ENCODE assay signal across 8 cellular contexts in genomic region chr3:120742198-120743080, GRCh38. TPM values are rescaled to one million over a fixed set of nuclear protein-coding genes. Genes with fewer than 3 reads are reported as not detected.
DNase-seq lines count a peak whose midpoint lies in the region; ATAC-seq and TF ChIP-seq lines count a peak whose summit lies in the region.

GTF2E1 (plus strand) TSS chr3:120742744; CDS start chr3:120750553, 7,809 bp downstream.
A gene with protein sequence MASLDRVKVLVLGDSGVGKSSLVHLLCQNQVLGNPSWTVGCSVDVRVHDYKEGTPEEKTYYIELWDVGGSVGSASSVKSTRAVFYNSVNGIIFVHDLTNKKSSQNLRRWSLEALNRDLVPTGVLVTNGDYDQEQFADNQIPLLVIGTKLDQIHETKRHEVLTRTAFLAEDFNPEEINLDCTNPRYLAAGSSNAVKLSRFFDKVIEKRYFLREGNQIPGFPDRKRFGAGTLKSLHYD (minus strand): TSS chr3:120742516. CDS start chr3:120742507, 9 bp downstream.

- intact Hi-C loops in activated CD4-positive, alpha-beta memory T cell treated with anti-CD3 and anti-CD28 coated beads for 36 hours (cut with micrococcal nuclease), result loop anchor here (1.0 to 10.0 kb wide), 11 partner anchors 23 to 1360 kb away; partner anchors contain the start of genes EAF2, GOLGB1, IQCB1 and LRRC58
- intact Hi-C loops in dorsolateral prefrontal cortex (cut with DNase I), result loop anchor here (2.0 to 10.0 kb wide), 5 partner anchors 146 to 650 kb away; partner anchors contain the start of genes NDUFB4 (in 2 of the 2) and GSK3B (in 1 of the 2)

- H3K4me3 ChIP-seq in dorsolateral prefrontal cortex, result peak within 1 kb of the TSS; percentile 70 to 99 (median 91)
- H3K4me3 ChIP-seq in liver (ENCODE audit: low read depth in 1 of 3, low read length in 3 of 3), result peak within 1 kb of the TSS; percentile 88 to 91 (median 89)

- DNase-seq in CD1c-positive myeloid dendritic cell (ENCODE audit: extremely low spot score) (peak; percentile 100), NCI-H82 treated with DMSO at 0.1 percent for 48 hours (lab: John Stamatoyannopoulos, UW; ENCODE audit: unreplicated experiment) (peak; percentile 100), dorsolateral prefrontal cortex (peak; percentile 96 to 100 (median 99))
- DNase-seq in activated CD4-positive, alpha-beta memory T cell treated with anti-CD3 and anti-CD28 coated beads for 36 hours, result peak; percentile 98
- DNase-seq in stimulated activated CD4-positive, alpha-beta T cell treated with anti-CD3 and anti-CD28 coated beads, Interleukin-4, amount 100 ng/mL, for 24 hours, result peak; percentile 97

- POLR2A ChIA-PET in activated CD4-positive, alpha-beta memory T cell treated with anti-CD3 and anti-CD28 coated beads for 36 hours (lab: Charles Lee), result interaction anchor here (1.7 kb wide), 1 partner anchor 146 kb away, joined by 19 read pairs; the partner anchor contains the start of gene NDUFB4

- peak within 1 kb of the TSS; percentile 64 to 91 for H3K9ac ChIP-seq in liver (ENCODE audit: low read depth in 1 of 2, low read length in 2 of 2)

- peaks cover 3% of the 10 kb centered on the region for H3K9me3 Mint-ChIP-seq in activated CD4-positive, alpha-beta memory T cell treated with anti-CD3 and anti-CD28 coated beads for 36 hours

- CTCF ChIA-PET in activated CD4-positive, alpha-beta memory T cell treated with anti-CD3 and anti-CD28 coated beads for 36 hours (lab: Charles Lee), result interaction anchor here (1.0 to 2.0 kb wide), 3 partner anchors 53 to 183 kb away, joined by 3 to 10 read pairs (median 6); partner anchors contain the start of gene NDUFB4

- no peaks in the 10 kb centered on the region for H3K9me3 ChIP-seq in liver (ENCODE audit: control insufficient read depth in 4 of 4, low read length in 3 of 4)

- peak; percentile 43 to 55 for TF ChIP-seq RAD21 in liver (IDR thresholded peaks at IDR 0.05)

- peaks cover 0 to 4% (median 0%) of the 10 kb centered on the region in 4 donors for H3K36me3 ChIP-seq in liver (ENCODE audit: control insufficient read depth in 4 of 4, insufficient read depth in 3 of 4, low read depth in 1 of 4, low read length in 3 of 4)

- H3K27ac ChIP-seq in dorsolateral prefrontal cortex, result peak within 1 kb of the TSS; percentile 82 to 100 (median 97)
- peak within 1 kb of the TSS; percentile 89 to 95 for H3K27ac ChIP-seq in liver (ENCODE audit: low read depth in 1 of 2, low read length in 2 of 2)

- H3K27ac Mint-ChIP-seq in activated CD4-positive, alpha-beta memory T cell treated with anti-CD3 and anti-CD28 coated beads for 36 hours, result peak within 1 kb of the TSS; percentile 94

- H3K4me1 Mint-ChIP-seq in activated CD4-positive, alpha-beta memory T cell treated with anti-CD3 and anti-CD28 coated beads for 36 hours (ENCODE audit: low read depth), result peaks cover 28% of the 10 kb centered on the region

- under 1% methylated on average over 52 of the region's 52 CpGs for WGBS in liver

- peaks cover 2% of the 10 kb centered on the region for H3K27me3 Mint-ChIP-seq in activated CD4-positive, alpha-beta memory T cell treated with anti-CD3 and anti-CD28 coated beads for 36 hours

- H3K4me3 Mint-ChIP-seq in activated CD4-positive, alpha-beta memory T cell treated with anti-CD3 and anti-CD28 coated beads for 36 hours, result peak within 1 kb of the TSS; percentile 96

- TF ChIP-seq CTCF in dorsolateral prefrontal cortex (IDR thresholded peaks at IDR 0.05 in 54 of 56, conservative IDR thresholded peaks at IDR 0.05 in 2 of 56; ENCODE audit: low read depth in 1 of 56, partially characterized antibody in 56 of 56) (peak in 16 of 56 donors; percentile 4 to 41 (median 18)), liver (IDR thresholded peaks at IDR 0.05; ENCODE audit: low read depth, low read length, missing input control) (no peak)

- no peaks in the 10 kb centered on the region for H3K27me3 ChIP-seq in dorsolateral prefrontal cortex
- no peaks in the 10 kb centered on the region for H3K27me3 ChIP-seq in liver (ENCODE audit: control insufficient read depth in 4 of 4, insufficient read depth in 4 of 4, low read length in 3 of 4)

- ATAC-seq in GM19438 (IDR thresholded peaks at IDR 0.05; ENCODE audit: low read depth, unreplicated experiment) (peak; percentile 98), HG03575 (IDR thresholded peaks at IDR 0.05; ENCODE audit: extremely low read depth, insufficient number of reproducible peaks, low FRiP score, unreplicated experiment) (peak; percentile 96)

- H3K4me1 ChIP-seq in liver (ENCODE audit: control insufficient read depth in 4 of 4, insufficient read depth in 4 of 4, low read length in 3 of 4), result peaks cover 2 to 16% (median 14%) of the 10 kb centered on the region in 4 donors

- H3K36me3 Mint-ChIP-seq in activated CD4-positive, alpha-beta memory T cell treated with anti-CD3 and anti-CD28 coated beads for 36 hours, result peaks cover 12% of the 10 kb centered on the region

TF ChIP-seq in liver, 16 proteins besides CTCF, POLR2A, EP300 and RAD21:
- TF ChIP-seq, protein P1, sequence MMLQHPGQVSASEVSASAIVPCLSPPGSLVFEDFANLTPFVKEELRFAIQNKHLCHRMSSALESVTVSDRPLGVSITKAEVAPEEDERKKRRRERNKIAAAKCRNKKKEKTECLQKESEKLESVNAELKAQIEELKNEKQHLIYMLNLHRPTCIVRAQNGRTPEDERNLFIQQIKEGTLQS (IDR thresholded peaks at IDR 0.05), result peak; percentile 13
- TF ChIP-seq NR2F2 (IDR thresholded peaks at IDR 0.05) (peak; percentile 80), RXRA (IDR thresholded peaks at IDR 0.05) (peak; percentile 56 to 63), GABPA (IDR thresholded peaks at IDR 0.05 in 1 of 2, conservative IDR thresholded peaks at IDR 0.05 in 1 of 2) (peak in 1 of 2 donors; percentile 76), FOXA1 (IDR thresholded peaks at IDR 0.05) (no peak), MAX (IDR thresholded peaks at IDR 0.05) (peak; percentile 82), SP1 (IDR thresholded peaks at IDR 0.05) (peak; percentile 94), HNF4G (IDR thresholded peaks at IDR 0.05) (peak; percentile 42), FOXA2 (IDR thresholded peaks at IDR 0.05) (no peak), EGR1 (IDR thresholded peaks at IDR 0.05; ENCODE audit: low read depth in 2 of 2) (no peak), YY1 (IDR thresholded peaks at IDR 0.05) (peak; percentile 99), REST (IDR thresholded peaks at IDR 0.05) (peak; percentile 59), JUND (IDR thresholded peaks at IDR 0.05) (peak in 1 of 2 donors; percentile 32), TAF1 (conservative IDR thresholded peaks at IDR 0.05) (peak; percentile 82), HNF4A (conservative IDR thresholded peaks at IDR 0.05) (peak; percentile 64 to 73)
- TF ChIP-seq, protein P2, sequence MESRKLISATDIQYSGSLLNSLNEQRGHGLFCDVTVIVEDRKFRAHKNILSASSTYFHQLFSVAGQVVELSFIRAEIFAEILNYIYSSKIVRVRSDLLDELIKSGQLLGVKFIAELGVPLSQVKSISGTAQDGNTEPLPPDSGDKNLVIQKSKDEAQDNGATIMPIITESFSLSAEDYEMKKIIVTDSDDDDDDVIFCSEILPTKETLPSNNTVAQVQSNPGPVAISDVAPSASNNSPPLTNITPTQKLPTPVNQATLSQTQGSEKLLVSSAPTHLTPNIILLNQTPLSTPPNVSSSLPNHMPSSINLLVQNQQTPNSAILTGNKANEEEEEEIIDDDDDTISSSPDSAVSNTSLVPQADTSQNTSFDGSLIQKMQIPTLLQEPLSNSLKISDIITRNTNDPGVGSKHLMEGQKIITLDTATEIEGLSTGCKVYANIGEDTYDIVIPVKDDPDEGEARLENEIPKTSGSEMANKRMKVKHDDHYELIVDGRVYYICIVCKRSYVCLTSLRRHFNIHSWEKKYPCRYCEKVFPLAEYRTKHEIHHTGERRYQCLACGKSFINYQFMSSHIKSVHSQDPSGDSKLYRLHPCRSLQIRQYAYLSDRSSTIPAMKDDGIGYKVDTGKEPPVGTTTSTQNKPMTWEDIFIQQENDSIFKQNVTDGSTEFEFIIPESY (IDR thresholded peaks at IDR 0.05), result no peak

RNA-seq across cellular contexts. Expression of gene GTF2E1, which starts in this region (rescaled TPM):
- 10 to 100 TPM; 18.4 to 19.8 TPM for total RNA-seq in activated CD4-positive, alpha-beta memory T cell treated with anti-CD3 and anti-CD28 coated beads for 36 hours
- 10 to 100 TPM in 109 of 120 experiments, 1 to 10 TPM in 11; 6.9 to 20.8 (median 13.6) TPM for total RNA-seq in dorsolateral prefrontal cortex
- total RNA-seq in liver, result 1 to 10 TPM; 5.4 to 9.5 TPM
- polyA plus RNA-seq in liver, result 1 to 10 TPM; 2.3 TPM

RNA-seq across cellular contexts. Expression of the second gene that starts in this region (rescaled TPM):
- 10 to 100 TPM; 28.7 to 30.0 TPM for total RNA-seq in activated CD4-positive, alpha-beta memory T cell treated with anti-CD3 and anti-CD28 coated beads for 36 hours
- 10 to 100 TPM; 14.9 to 33.8 (median 25.1) TPM for total RNA-seq in dorsolateral prefrontal cortex
- total RNA-seq in liver, result 10 to 100 TPM in 1 of 2 donors, 1 to 10 TPM in 1; 8.6 to 14.1 TPM
- 10 to 100 TPM; 13.0 to 13.3 TPM for polyA plus RNA-seq in liver

Comparison
In these comparisons a context has a peak if more than half of its experiments do, and no peak if none do; other contexts are left out.
1. Peak in every context shown above with its lines: DNase-seq, ATAC-seq, H3K4me3 ChIP-seq and H3K27ac ChIP-seq.